Comparison of ENCODE assay signal across 29 cellular contexts in the genomic region with DNA sequence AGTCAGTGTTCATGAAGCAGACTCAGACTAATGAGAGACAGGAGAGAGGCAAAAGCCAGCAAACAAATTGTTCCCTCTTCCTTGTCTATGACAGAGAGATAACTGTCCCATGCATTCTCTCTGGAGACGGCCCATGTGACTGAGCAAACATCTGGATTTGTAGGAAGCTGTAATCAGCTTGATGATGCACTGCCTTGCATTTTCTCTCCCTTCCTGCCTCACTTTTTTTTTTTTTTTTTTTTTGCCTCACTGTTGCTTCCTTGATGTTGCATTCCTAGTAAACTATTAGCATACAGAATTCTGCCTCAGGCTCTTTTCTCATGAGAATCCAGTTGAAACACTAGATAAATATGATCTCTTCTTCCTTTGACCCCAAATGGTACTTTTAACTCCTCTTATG.
DNase-seq lines count a peak whose midpoint lies in the region; ATAC-seq and TF ChIP-seq lines count a peak whose summit lies in the region.
"Had no signal": no experiment of that assay in that cellular context is flagged by ENCODE, and none has a peak within 500 bp of the region (broad histone marks: within the 10 kb centered on the region; RNA-seq: fewer than 3 reads in every experiment).

No MANE protein-coding gene starts in this region.

- DNase-seq in AG09309 (ENCODE audit: low read depth), result peak; percentile 4
- peak; percentile 86 for DNase-seq in EH (ENCODE audit: low read depth)
- DNase-seq in adipocyte (ENCODE audit: low read depth), result peak; percentile 67
- peak; percentile 6 to 49 for DNase-seq in foreskin keratinocyte
- no peak for DNase-seq in upper lobe of left lung
- DNase-seq in kidney tubule cell (ENCODE audit: low spot score), result no peak
- DNase-seq in cerebellar nuclear complex (lab: John Stamatoyannopoulos, UW), result no peak
- DNase-seq: ACHN; activated CD4-positive, alpha-beta T cell treated with anti-CD3 and anti-CD28 coated beads for 36 hours; activated CD8-positive, alpha-beta T cell treated with anti-CD3 and anti-CD28 coated beads, Interleukin-2, amount 10 ng/mL, durations not matched to agents 7 days and 5 days; activated naive CD4-positive, alpha-beta T cell treated with anti-CD3 and anti-CD28 coated beads, Interleukin-2, amount 10 ng/mL, durations not matched to agents 7 days and 5 days; DND-41; midbrain; naive B cell; NCI-H1417; NCI-H2029 treated with DMSO at 0.1 percent for 48 hours; NCI-H524; posterior cingulate gyrus; sigmoid colon; stimulated activated CD4-positive, alpha-beta T cell treated with anti-CD3 and anti-CD28 coated beads, Interleukin-12 subunit alpha, Interleukin-12 subunit beta, amount 100 ng/mL, for 4 hours; stimulated activated CD4-positive, alpha-beta T cell treated with anti-CD3 and anti-CD28 coated beads, Interleukin-2, amount 100 ng/mL, for 48 hours; stomach; T-helper 9 cell; uterus had no signal

- no peak for TF ChIP-seq EP300 in upper lobe of left lung (IDR thresholded peaks at IDR 0.05)

- H3K36me3 ChIP-seq in adipocyte (ENCODE audit: control insufficient read depth, insufficient read depth, low read length, severe bottlenecking) (no peaks in the 10 kb centered on the region), upper lobe of left lung (no peaks in the 10 kb centered on the region)
- H3K36me3 ChIP-seq: heart right ventricle, sigmoid colon, stomach, uterus had no signal

- TF ChIP-seq CTCF in AG09309 (IDR thresholded peaks at IDR 0.05; ENCODE audit: control insufficient read depth, insufficient read depth, low read depth, low read length, missing control alignments), result no peak
- TF ChIP-seq CTCF in foreskin keratinocyte (conservative IDR thresholded peaks at IDR 0.05), result no peak
- no peak for TF ChIP-seq CTCF in upper lobe of left lung (IDR thresholded peaks at IDR 0.05)

- ATAC-seq in foreskin keratinocyte (no peak), upper lobe of left lung (ENCODE audit: low FRiP score in 2 of 2) (no peak)
- ATAC-seq: activated CD4-positive, alpha-beta T cell treated with anti-CD3 and anti-CD28 coated beads for 36 hours; activated CD8-positive, alpha-beta T cell treated with anti-CD3 and anti-CD28 coated beads, Interleukin-2, amount 10 ng/mL, durations not matched to agents 7 days and 5 days; activated T-helper 17 cell treated with anti-CD3 and anti-CD28 coated beads, Interleukin-2, amount 50 U/mL, for 72 hours had no signal

- WGBS in upper lobe of left lung, 2 donors, result 36 to 63% methylated on average over 1 of the region's 1 CpG

- no peaks in the 10 kb centered on the region for H3K4me1 ChIP-seq in adipocyte (ENCODE audit: control insufficient read depth, insufficient read depth, low read length)
- no peaks in the 10 kb centered on the region for H3K4me1 ChIP-seq in foreskin keratinocyte
- H3K4me1 ChIP-seq in upper lobe of left lung, result no peaks in the 10 kb centered on the region
- H3K4me1 ChIP-seq: heart right ventricle, sigmoid colon, stomach, uterus had no signal

- no peak overlapping the region for H3K9ac ChIP-seq in adipocyte (ENCODE audit: low read length)

- H3K9me3 ChIP-seq in adipocyte (ENCODE audit: control insufficient read depth, low read length) (no peaks in the 10 kb centered on the region), upper lobe of left lung (no peaks in the 10 kb centered on the region)
- H3K9me3 ChIP-seq: uterus had no signal

- no peak for TF ChIP-seq POLR2A in upper lobe of left lung (IDR thresholded peaks at IDR 0.05)

- no peak overlapping the region for H3K27ac ChIP-seq in foreskin keratinocyte
- no peak overlapping the region for H3K27ac ChIP-seq in upper lobe of left lung
- H3K27ac ChIP-seq: C4-2B, HL-60, sigmoid colon, stomach, uterus, VCaP had no signal

- H3K4me3 ChIP-seq in AG09309 (ENCODE audit: control insufficient read depth, low read depth, low read length) (no peak overlapping the region), adipocyte (ENCODE audit: low read length) (no peak overlapping the region), upper lobe of left lung (no peak overlapping the region)
- H3K4me3 ChIP-seq: heart right ventricle, sigmoid colon, stomach, uterus had no signal

- H3K27me3 ChIP-seq in adipocyte (replicated peaks; ENCODE audit: control insufficient read depth, insufficient read depth, low read length) (peaks cover 2% of the 10 kb centered on the region), foreskin keratinocyte (peaks cover 2% of the 10 kb centered on the region), upper lobe of left lung (no peaks in the 10 kb centered on the region)
- H3K27me3 ChIP-seq: heart right ventricle, sigmoid colon, stomach, uterus had no signal

Comparison
In these comparisons a context has a peak if more than half of its experiments do, and no peak if none do; other contexts are left out.
1. DNase-seq: peak in AG09309 (single experiment), EH (single experiment), adipocyte (single experiment) and foreskin keratinocyte (2 of 2); none in upper lobe of left lung (0 of 2), kidney tubule cell (single experiment) and cerebellar nuclear complex (0 of 2).